ENCODE assay signal across 8 cellular contexts in genomic region chr1:236064674-236065508, GRCh38. TPM values are rescaled to one million over a fixed set of nuclear protein-coding genes. Genes with fewer than 3 reads are reported as not detected.
DNase-seq lines count a peak whose midpoint lies in the region; ATAC-seq and TF ChIP-seq lines count a peak whose summit lies in the region.

A gene with protein sequence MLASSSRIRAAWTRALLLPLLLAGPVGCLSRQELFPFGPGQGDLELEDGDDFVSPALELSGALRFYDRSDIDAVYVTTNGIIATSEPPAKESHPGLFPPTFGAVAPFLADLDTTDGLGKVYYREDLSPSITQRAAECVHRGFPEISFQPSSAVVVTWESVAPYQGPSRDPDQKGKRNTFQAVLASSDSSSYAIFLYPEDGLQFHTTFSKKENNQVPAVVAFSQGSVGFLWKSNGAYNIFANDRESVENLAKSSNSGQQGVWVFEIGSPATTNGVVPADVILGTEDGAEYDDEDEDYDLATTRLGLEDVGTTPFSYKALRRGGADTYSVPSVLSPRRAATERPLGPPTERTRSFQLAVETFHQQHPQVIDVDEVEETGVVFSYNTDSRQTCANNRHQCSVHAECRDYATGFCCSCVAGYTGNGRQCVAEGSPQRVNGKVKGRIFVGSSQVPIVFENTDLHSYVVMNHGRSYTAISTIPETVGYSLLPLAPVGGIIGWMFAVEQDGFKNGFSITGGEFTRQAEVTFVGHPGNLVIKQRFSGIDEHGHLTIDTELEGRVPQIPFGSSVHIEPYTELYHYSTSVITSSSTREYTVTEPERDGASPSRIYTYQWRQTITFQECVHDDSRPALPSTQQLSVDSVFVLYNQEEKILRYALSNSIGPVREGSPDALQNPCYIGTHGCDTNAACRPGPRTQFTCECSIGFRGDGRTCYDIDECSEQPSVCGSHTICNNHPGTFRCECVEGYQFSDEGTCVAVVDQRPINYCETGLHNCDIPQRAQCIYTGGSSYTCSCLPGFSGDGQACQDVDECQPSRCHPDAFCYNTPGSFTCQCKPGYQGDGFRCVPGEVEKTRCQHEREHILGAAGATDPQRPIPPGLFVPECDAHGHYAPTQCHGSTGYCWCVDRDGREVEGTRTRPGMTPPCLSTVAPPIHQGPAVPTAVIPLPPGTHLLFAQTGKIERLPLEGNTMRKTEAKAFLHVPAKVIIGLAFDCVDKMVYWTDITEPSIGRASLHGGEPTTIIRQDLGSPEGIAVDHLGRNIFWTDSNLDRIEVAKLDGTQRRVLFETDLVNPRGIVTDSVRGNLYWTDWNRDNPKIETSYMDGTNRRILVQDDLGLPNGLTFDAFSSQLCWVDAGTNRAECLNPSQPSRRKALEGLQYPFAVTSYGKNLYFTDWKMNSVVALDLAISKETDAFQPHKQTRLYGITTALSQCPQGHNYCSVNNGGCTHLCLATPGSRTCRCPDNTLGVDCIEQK (minus strand): TSS chr1:236065090. CDS start chr1:236065079, 11 bp downstream.

- 1% methylated on average over 100 of the region's 100 CpGs for WGBS in ectodermal cell, 2 experiments
- 2 to 5% methylated on average over 36 to 52 of the region's 100 CpGs for WGBS in lower leg skin, 2 donors

- H3K4me1 Mint-ChIP-seq in stimulated activated naive CD8-positive, alpha-beta T cell treated with anti-CD3 and anti-CD28 coated beads, Interleukin-15, amount 100 ng/mL, for 72 hours, result peaks cover 21% of the 10 kb centered on the region

- DNase-seq in NCI-H2081 (lab: John Stamatoyannopoulos, UW) (peak; percentile 53 to 68), NCI-H2081 treated with DMSO at 0.1 percent for 48 hours (lab: John Stamatoyannopoulos, UW) (no peak), lower leg skin (ENCODE audit: low spot score in 2 of 2) (peak; percentile 64 to 96), SHP77 (lab: John Stamatoyannopoulos, UW) (no peak)
- DNase-seq in activated CD4-positive, alpha-beta T cell treated with anti-CD3 and anti-CD28 coated beads, Interleukin-2, amount 50 U/mL, for 48 hours, result peak; percentile 18 to 21
- DNase-seq in stimulated activated naive CD8-positive, alpha-beta T cell treated with anti-CD3 and anti-CD28 coated beads, Interleukin-15, amount 100 ng/mL, for 72 hours, result peak; percentile 24 to 33

- no peaks in the 10 kb centered on the region for H3K36me3 ChIP-seq in HUES6 (ENCODE audit: control insufficient read depth, insufficient read depth, low read length)
- no peaks in the 10 kb centered on the region for H3K36me3 ChIP-seq in ectodermal cell (ENCODE audit: control insufficient read depth, insufficient read depth, low read length)

- ATAC-seq in stimulated activated naive CD8-positive, alpha-beta T cell treated with anti-CD3 and anti-CD28 coated beads, Interleukin-15, amount 100 ng/mL, for 72 hours, result peak; percentile 37

- H3K9me3 Mint-ChIP-seq in stimulated activated naive CD8-positive, alpha-beta T cell treated with anti-CD3 and anti-CD28 coated beads, Interleukin-15, amount 100 ng/mL, for 72 hours, result no peaks in the 10 kb centered on the region

- no peak within 1 kb of the TSS; the same call in 1 of the 2 replicates for H3K27ac ChIP-seq in HUES6 (ENCODE audit: low read depth, low read length)
- H3K27ac ChIP-seq in ectodermal cell (ENCODE audit: insufficient read depth, low read depth, low read length, poor library complexity, severe bottlenecking), result no peak within 1 kb of the TSS

- H3K27ac Mint-ChIP-seq in stimulated activated naive CD8-positive, alpha-beta T cell treated with anti-CD3 and anti-CD28 coated beads, Interleukin-15, amount 100 ng/mL, for 72 hours, result no peak within 1 kb of the TSS

- intact Hi-C loops in lower leg skin (cut with DNase I; ENCODE audit: low total_unique reads), result no loop called here

- peaks cover 13% of the 10 kb centered on the region for H3K4me1 ChIP-seq in HUES6 (ENCODE audit: control insufficient read depth, insufficient read depth, low read length)
- peaks cover 6% of the 10 kb centered on the region for H3K4me1 ChIP-seq in ectodermal cell (ENCODE audit: control insufficient read depth, insufficient read depth, low read length)

- H3K9me3 ChIP-seq in HUES6 (ENCODE audit: control insufficient read depth, insufficient read depth, low read depth, low read length) (no peaks in the 10 kb centered on the region), ectodermal cell (ENCODE audit: control insufficient read depth, low read length) (no peaks in the 10 kb centered on the region)

- H3K4me3 Mint-ChIP-seq in stimulated activated naive CD8-positive, alpha-beta T cell treated with anti-CD3 and anti-CD28 coated beads, Interleukin-15, amount 100 ng/mL, for 72 hours, result peak within 1 kb of the TSS; percentile 66 to 82

- H3K9ac ChIP-seq in HUES6 (ENCODE audit: low read length), result peak within 1 kb of the TSS; percentile 77

- H3K27me3 ChIP-seq in HUES6 (ENCODE audit: control insufficient read depth, insufficient read depth, low read length) (peaks cover 39% of the 10 kb centered on the region), ectodermal cell (ENCODE audit: control insufficient read depth, insufficient read depth, low read length, poor library complexity, severe bottlenecking) (peaks cover 84% of the 10 kb centered on the region)

- H3K4me3 ChIP-seq in HUES6 (ENCODE audit: low read depth, low read length) (peak within 1 kb of the TSS; percentile 80), ectodermal cell (ENCODE audit: insufficient read depth, low read depth, low read length) (peak within 1 kb of the TSS; percentile 63), lower leg skin (ENCODE audit: low read depth, poor library complexity, severe bottlenecking) (peak within 1 kb of the TSS; percentile 73)

- TF ChIP-seq CTCF in lower leg skin (IDR thresholded peaks at IDR 0.05), result no peak

- H3K27me3 Mint-ChIP-seq in stimulated activated naive CD8-positive, alpha-beta T cell treated with anti-CD3 and anti-CD28 coated beads, Interleukin-15, amount 100 ng/mL, for 72 hours, result peaks cover 68% of the 10 kb centered on the region

- peak in 1 of 2 donors; percentile 41 for TF ChIP-seq POLR2A in lower leg skin (IDR thresholded peaks at IDR 0.05)

RNA-seq across cellular contexts. Expression of the gene that starts here (rescaled TPM):
- 21.3 TPM for polyA plus RNA-seq in ectodermal cell (2013, experiment 1 of 4)
- polyA plus RNA-seq in ectodermal cell (2013, experiment 2 of 4), result 29.0 TPM
- 19.6 TPM for polyA plus RNA-seq in ectodermal cell (2013, experiment 3 of 4)
- 25.9 TPM for polyA plus RNA-seq in ectodermal cell (2013, experiment 4 of 4)
- 10 to 100 TPM; 23.4 to 80.0 (median 30.7) TPM for total RNA-seq in lower leg skin

Comparison
In these comparisons a context has a peak if more than half of its experiments do, and no peak if none do; other contexts are left out.
1. DNase-seq: peak in NCI-H2081 (2 of 2), activated CD4-positive, alpha-beta T cell treated with anti-CD3 and anti-CD28 coated beads, Interleukin-2, amount 50 U/mL, for 48 hours (2 of 2), lower leg skin (2 of 2) and stimulated activated naive CD8-positive, alpha-beta T cell treated with anti-CD3 and anti-CD28 coated beads, Interleukin-15, amount 100 ng/mL, for 72 hours (2 of 2); none in NCI-H2081 treated with DMSO at 0.1 percent for 48 hours (single experiment) and SHP77 (0 of 2).
2. Peak in every context shown above with its lines, with median percentiles within 50 percentile points of each other: H3K4me3 ChIP-seq.